Comparison of ENCODE assay signal across 1 cellular context in genomic region chr19:3505598-3506383, GRCh38.
TF ChIP-seq lines count a peak whose summit lies in the region.

Gene FZR1 (plus strand): TSS chr19:3506311. CDS start chr19:3522990, 16,679 bp downstream.

TF ChIP-seq in GM12878, 131 proteins besides CTCF, POLR2A, EP300 and RAD21 (continued from another document and continues in another):
- no peak for TF ChIP-seq NFYA (IDR thresholded peaks at IDR 0.05; ENCODE audit: borderline replicate concordance, low read depth, low read length)
- peak; percentile 68 for TF ChIP-seq JUND (IDR thresholded peaks at IDR 0.05; ENCODE audit: low read depth, low read length)
- 0 out of 2 replicates have a peak, but pooled peaks have one; percentile 29 for TF ChIP-seq WRNIP1 (IDR thresholded peaks at IDR 0.05; ENCODE audit: borderline replicate concordance, low read depth, low read length)
- no peak for TF ChIP-seq ETV6 (conservative IDR thresholded peaks at IDR 0.05 in 1 of 2, IDR thresholded peaks at IDR 0.05 in 1 of 2; ENCODE audit: borderline replicate concordance in 1 of 2, low read depth in 1 of 2)
- TF ChIP-seq ZNF687 (IDR thresholded peaks at IDR 0.05), result peak; percentile 24
- TF ChIP-seq CBFB (IDR thresholded peaks at IDR 0.05; ENCODE audit: low read depth), result no peak
- TF ChIP-seq MEF2B (IDR thresholded peaks at IDR 0.05; ENCODE audit: partially characterized antibody, poor library complexity, severe bottlenecking), result peak; percentile 73
- TF ChIP-seq CHD4 (IDR thresholded peaks at IDR 0.05), result no peak
- TF ChIP-seq CBX3 (IDR thresholded peaks at IDR 0.05; ENCODE audit: borderline replicate concordance, low read depth), result no peak
- TF ChIP-seq RFX5 (IDR thresholded peaks at IDR 0.05; ENCODE audit: low read depth, low read length), result peak; percentile 50; the same call in 1 of the 2 replicates
- no peak for TF ChIP-seq EED (IDR thresholded peaks at IDR 0.05; ENCODE audit: low read depth)
- TF ChIP-seq RB1 (IDR thresholded peaks at IDR 0.05; ENCODE audit: borderline replicate concordance), result no peak
- TF ChIP-seq KDM1A (IDR thresholded peaks at IDR 0.05; ENCODE audit: borderline replicate concordance), result no peak
- TF ChIP-seq MEF2A (IDR thresholded peaks at IDR 0.05; ENCODE audit: insufficient read depth, low read depth, low read length), result no peak
- peak; percentile 55 for TF ChIP-seq MAX (IDR thresholded peaks at IDR 0.05; ENCODE audit: low read depth, low read length)
- TF ChIP-seq GATAD2B (conservative IDR thresholded peaks at IDR 0.05; ENCODE audit: low read depth), result no peak; the same call in 1 of the 2 replicates
- no peak for TF ChIP-seq FOS (IDR thresholded peaks at IDR 0.05; ENCODE audit: borderline replicate concordance, extremely low read depth, insufficient read length)
- peak; percentile 46 for TF ChIP-seq LARP7 (IDR thresholded peaks at IDR 0.05)
- no peak for TF ChIP-seq E2F8 (IDR thresholded peaks at IDR 0.05; ENCODE audit: low read depth, partially characterized antibody)
- TF ChIP-seq PBX3 (IDR thresholded peaks at IDR 0.05; ENCODE audit: insufficient replicate concordance, low read depth, low read length), result no peak
- TF ChIP-seq E4F1 (IDR thresholded peaks at IDR 0.05; ENCODE audit: borderline replicate concordance, partially characterized antibody), result peak; percentile 82
- TF ChIP-seq PRDM15 (CRISPR knock-in tag; IDR thresholded peaks at IDR 0.05), result no peak
- no peak for TF ChIP-seq IKZF2 (IDR thresholded peaks at IDR 0.05)
- TF ChIP-seq CHD1 (IDR thresholded peaks at IDR 0.05; ENCODE audit: low read depth, low read length), result no peak
- TF ChIP-seq NR2F1 (conservative IDR thresholded peaks at IDR 0.05), result no peak; the same call in 1 of the 2 replicates
- TF ChIP-seq DPF2 (IDR thresholded peaks at IDR 0.05), result no peak
- TF ChIP-seq ZBTB4 (CRISPR knock-in tag; IDR thresholded peaks at IDR 0.05), result no peak
- TF ChIP-seq NBN (IDR thresholded peaks at IDR 0.05), result peak; percentile 70
- no peak for TF ChIP-seq CEBPZ (IDR thresholded peaks at IDR 0.05; ENCODE audit: low read depth, low read length)
- no peak for TF ChIP-seq ZNF207 (IDR thresholded peaks at IDR 0.05; ENCODE audit: borderline replicate concordance)
- TF ChIP-seq ZNF24 (IDR thresholded peaks at IDR 0.05), result no peak
- no peak for TF ChIP-seq KAT2A (conservative IDR thresholded peaks at IDR 0.05; ENCODE audit: control insufficient read depth, low read depth, low read length)
- no peak for TF ChIP-seq NFXL1 (IDR thresholded peaks at IDR 0.05; ENCODE audit: borderline replicate concordance)
- no peak for TF ChIP-seq RCOR1 (conservative IDR thresholded peaks at IDR 0.05; ENCODE audit: low read depth, low read length)
- no peak for TF ChIP-seq MTA2 (IDR thresholded peaks at IDR 0.05; ENCODE audit: low read depth)
- TF ChIP-seq ATF7 (IDR thresholded peaks at IDR 0.05; ENCODE audit: low read depth), result peak; percentile 58
- TF ChIP-seq SMAD5 (IDR thresholded peaks at IDR 0.05; ENCODE audit: low read depth), result 0 out of 2 replicates have a peak, but pooled peaks have one; percentile 12
- TF ChIP-seq ESRRA (IDR thresholded peaks at IDR 0.05; ENCODE audit: low read length), result no peak
- TF ChIP-seq MYC (IDR thresholded peaks at IDR 0.05; ENCODE audit: insufficient read depth, insufficient read length, insufficient replicate concordance, low read length, severe bottlenecking), result no peak
- peak; percentile 97 for TF ChIP-seq CREB1 (IDR thresholded peaks at IDR 0.05; ENCODE audit: low read depth)
- peak; percentile 78 for TF ChIP-seq IRF4 (IDR thresholded peaks at IDR 0.05; ENCODE audit: low read depth, low read length)
